In the genomic region with DNA sequence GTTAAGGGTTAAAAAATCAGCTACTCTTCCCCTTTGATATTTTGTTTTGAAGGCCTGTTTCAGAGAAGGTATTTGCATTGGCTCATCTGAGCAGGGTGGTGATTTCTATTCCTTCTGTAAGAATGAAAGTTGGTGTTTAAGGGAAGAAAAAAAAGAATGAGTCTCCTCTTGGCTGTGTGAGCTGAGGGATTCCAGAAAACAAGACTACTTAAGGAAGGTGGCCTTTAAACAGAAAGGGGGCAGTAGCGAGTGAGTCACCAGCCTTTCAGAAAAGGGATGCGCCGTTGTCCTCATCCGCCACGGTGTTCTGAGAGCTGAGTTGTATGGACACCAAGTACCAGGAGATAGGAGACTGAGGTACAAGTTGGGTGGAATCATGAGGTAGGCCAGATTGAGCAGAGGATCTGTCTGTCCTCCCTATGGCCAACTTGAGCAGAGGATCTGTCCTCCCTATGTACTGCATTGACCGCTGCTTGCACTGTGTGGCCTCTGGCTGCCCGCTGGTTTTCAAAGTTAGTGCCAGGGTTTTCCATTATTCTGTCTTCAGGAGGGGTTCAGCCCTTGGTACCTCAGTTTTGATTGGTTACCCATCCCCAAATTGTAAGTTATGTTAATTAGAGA, we compare ENCODE assay signal across 1 cellular context.
TF ChIP-seq lines count a peak whose summit lies in the region.

No MANE protein-coding gene starts in this region.

TF ChIP-seq in WTC11, 78 proteins besides CTCF, POLR2A, EP300 and RAD21 (continued from another document):
- TF ChIP-seq, protein P1, sequence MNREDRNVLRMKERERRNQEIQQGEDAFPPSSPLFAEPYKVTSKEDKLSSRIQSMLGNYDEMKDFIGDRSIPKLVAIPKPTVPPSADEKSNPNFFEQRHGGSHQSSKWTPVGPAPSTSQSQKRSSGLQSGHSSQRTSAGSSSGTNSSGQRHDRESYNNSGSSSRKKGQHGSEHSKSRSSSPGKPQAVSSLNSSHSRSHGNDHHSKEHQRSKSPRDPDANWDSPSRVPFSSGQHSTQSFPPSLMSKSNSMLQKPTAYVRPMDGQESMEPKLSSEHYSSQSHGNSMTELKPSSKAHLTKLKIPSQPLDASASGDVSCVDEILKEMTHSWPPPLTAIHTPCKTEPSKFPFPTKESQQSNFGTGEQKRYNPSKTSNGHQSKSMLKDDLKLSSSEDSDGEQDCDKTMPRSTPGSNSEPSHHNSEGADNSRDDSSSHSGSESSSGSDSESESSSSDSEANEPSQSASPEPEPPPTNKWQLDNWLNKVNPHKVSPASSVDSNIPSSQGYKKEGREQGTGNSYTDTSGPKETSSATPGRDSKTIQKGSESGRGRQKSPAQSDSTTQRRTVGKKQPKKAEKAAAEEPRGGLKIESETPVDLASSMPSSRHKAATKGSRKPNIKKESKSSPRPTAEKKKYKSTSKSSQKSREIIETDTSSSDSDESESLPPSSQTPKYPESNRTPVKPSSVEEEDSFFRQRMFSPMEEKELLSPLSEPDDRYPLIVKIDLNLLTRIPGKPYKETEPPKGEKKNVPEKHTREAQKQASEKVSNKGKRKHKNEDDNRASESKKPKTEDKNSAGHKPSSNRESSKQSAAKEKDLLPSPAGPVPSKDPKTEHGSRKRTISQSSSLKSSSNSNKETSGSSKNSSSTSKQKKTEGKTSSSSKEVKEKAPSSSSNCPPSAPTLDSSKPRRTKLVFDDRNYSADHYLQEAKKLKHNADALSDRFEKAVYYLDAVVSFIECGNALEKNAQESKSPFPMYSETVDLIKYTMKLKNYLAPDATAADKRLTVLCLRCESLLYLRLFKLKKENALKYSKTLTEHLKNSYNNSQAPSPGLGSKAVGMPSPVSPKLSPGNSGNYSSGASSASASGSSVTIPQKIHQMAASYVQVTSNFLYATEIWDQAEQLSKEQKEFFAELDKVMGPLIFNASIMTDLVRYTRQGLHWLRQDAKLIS (CRISPR knock-in tag; IDR thresholded peaks at IDR 0.05; ENCODE audit: borderline replicate concordance), result no peak
- no peak for TF ChIP-seq SMAD4 (CRISPR knock-in tag; IDR thresholded peaks at IDR 0.05)
- TF ChIP-seq, protein P2, sequence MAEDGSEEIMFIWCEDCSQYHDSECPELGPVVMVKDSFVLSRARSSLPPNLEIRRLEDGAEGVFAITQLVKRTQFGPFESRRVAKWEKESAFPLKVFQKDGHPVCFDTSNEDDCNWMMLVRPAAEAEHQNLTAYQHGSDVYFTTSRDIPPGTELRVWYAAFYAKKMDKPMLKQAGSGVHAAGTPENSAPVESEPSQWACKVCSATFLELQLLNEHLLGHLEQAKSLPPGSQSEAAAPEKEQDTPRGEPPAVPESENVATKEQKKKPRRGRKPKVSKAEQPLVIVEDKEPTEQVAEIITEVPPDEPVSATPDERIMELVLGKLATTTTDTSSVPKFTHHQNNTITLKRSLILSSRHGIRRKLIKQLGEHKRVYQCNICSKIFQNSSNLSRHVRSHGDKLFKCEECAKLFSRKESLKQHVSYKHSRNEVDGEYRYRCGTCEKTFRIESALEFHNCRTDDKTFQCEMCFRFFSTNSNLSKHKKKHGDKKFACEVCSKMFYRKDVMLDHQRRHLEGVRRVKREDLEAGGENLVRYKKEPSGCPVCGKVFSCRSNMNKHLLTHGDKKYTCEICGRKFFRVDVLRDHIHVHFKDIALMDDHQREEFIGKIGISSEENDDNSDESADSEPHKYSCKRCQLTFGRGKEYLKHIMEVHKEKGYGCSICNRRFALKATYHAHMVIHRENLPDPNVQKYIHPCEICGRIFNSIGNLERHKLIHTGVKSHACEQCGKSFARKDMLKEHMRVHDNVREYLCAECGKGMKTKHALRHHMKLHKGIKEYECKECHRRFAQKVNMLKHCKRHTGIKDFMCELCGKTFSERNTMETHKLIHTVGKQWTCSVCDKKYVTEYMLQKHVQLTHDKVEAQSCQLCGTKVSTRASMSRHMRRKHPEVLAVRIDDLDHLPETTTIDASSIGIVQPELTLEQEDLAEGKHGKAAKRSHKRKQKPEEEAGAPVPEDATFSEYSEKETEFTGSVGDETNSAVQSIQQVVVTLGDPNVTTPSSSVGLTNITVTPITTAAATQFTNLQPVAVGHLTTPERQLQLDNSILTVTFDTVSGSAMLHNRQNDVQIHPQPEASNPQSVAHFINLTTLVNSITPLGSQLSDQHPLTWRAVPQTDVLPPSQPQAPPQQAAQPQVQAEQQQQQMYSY (CRISPR knock-in tag; IDR thresholded peaks at IDR 0.05), result no peak
- TF ChIP-seq, protein P3, sequence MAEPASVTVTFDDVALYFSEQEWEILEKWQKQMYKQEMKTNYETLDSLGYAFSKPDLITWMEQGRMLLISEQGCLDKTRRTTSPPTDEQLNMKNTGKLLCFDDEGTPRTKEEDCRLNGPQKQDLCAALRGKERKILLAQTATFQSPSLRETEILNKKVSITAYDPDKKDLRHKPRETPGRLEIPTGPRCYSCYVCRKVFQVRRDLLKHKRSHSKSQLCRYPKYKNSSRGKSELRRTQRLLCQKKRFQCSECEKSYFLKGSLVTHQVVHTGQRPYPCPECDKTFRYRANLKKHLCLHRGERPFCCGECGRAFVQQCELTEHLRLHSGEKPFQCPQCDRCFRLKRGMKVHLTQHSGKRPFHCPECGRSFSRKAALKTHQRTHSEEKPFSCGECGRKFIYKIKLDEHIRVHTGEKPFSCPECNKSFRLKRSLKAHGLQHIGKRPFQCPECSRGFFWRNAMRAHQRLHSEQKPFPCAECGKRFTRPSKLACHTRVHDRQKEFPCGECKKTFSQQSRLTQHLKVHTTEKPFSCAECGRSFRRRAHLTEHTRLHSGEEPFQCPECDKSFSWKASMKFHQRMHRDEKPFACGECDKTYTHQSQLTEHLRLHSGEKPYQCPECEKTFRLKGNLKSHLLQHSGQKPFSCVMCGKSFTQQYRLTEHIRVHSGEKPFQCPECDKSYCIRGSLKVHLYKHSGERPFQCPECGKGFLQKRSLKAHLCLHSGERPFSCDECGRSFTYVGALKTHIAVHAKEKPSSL (CRISPR knock-in tag; conservative IDR thresholded peaks at IDR 0.05), result no peak
- TF ChIP-seq, protein P4, sequence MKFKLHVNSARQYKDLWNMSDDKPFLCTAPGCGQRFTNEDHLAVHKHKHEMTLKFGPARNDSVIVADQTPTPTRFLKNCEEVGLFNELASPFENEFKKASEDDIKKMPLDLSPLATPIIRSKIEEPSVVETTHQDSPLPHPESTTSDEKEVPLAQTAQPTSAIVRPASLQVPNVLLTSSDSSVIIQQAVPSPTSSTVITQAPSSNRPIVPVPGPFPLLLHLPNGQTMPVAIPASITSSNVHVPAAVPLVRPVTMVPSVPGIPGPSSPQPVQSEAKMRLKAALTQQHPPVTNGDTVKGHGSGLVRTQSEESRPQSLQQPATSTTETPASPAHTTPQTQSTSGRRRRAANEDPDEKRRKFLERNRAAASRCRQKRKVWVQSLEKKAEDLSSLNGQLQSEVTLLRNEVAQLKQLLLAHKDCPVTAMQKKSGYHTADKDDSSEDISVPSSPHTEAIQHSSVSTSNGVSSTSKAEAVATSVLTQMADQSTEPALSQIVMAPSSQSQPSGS (CRISPR knock-in tag; IDR thresholded peaks at IDR 0.05; ENCODE audit: borderline replicate concordance, low read depth), result no peak
- no peak for TF ChIP-seq CBFB (CRISPR knock-in tag; IDR thresholded peaks at IDR 0.05; ENCODE audit: low read depth)
- TF ChIP-seq JUN (CRISPR knock-in tag; IDR thresholded peaks at IDR 0.05), result no peak
- TF ChIP-seq, protein P5, sequence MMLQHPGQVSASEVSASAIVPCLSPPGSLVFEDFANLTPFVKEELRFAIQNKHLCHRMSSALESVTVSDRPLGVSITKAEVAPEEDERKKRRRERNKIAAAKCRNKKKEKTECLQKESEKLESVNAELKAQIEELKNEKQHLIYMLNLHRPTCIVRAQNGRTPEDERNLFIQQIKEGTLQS (CRISPR knock-in tag; conservative IDR thresholded peaks at IDR 0.05), result no peak
- TF ChIP-seq HMGA2 (CRISPR knock-in tag; IDR thresholded peaks at IDR 0.05), result no peak
